In genomic region chr2:197911667-197912066, GRCh38 we compare ENCODE assay signal across 1 cellular context.
TF ChIP-seq lines count a peak whose summit lies in the region.

No MANE protein-coding gene starts in this region.

TF ChIP-seq in WTC11, 78 proteins besides CTCF, POLR2A, EP300 and RAD21 (continued from another document):
- no peak for TF ChIP-seq ATF1 (CRISPR knock-in tag; IDR thresholded peaks at IDR 0.05)
- TF ChIP-seq HMGA2 (CRISPR knock-in tag; IDR thresholded peaks at IDR 0.05) = no peak
- no peak for TF ChIP-seq ZBTB43 (CRISPR knock-in tag; IDR thresholded peaks at IDR 0.05)
- no peak for TF ChIP-seq ZNF416 (CRISPR knock-in tag; IDR thresholded peaks at IDR 0.05)
- no peak for TF ChIP-seq CDX4 (CRISPR knock-in tag; IDR thresholded peaks at IDR 0.05; ENCODE audit: borderline replicate concordance)
- TF ChIP-seq NFYB (CRISPR knock-in tag; conservative IDR thresholded peaks at IDR 0.05; ENCODE audit: low read depth) = no peak
- TF ChIP-seq FOXP1 (CRISPR knock-in tag; IDR thresholded peaks at IDR 0.05; ENCODE audit: borderline replicate concordance) = no peak
- TF ChIP-seq ZNF138 (CRISPR knock-in tag; conservative IDR thresholded peaks at IDR 0.05) = no peak
